Comparison of ENCODE assay signal across 8 cellular contexts in the genomic region with DNA sequence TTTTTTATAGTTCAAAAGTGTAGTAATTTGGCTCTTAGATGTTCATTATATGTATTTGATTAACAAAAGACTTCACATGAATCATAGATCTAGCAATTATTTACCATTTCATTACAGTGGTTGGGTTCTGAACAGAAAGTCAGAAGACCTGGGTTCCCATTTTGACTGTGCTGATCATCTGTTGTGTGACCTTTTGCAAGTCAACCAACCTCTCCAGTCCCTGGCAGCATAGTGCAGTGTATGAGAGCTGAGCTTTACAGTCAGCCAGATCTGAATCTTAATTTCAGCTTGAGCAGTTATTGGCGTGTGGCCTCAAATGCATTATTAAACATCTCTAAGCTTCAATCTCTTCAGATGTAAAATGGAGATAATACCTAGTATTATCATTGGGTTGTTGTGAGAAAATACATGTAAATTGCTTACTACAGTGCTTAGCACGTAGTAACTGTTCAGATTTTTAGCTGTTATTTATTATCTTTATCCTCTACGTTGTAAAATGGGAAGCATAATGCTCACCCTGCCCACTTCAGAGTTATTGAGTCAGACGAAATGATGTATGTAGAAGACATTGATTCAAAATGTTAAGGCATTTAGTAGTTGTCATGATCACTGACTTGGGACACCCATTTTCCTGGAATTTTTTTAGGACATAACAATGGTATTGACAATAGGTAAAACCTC.
A peak's percentile ranks its signal among the peaks of the same experiment; 100 is the strongest.
DNase-seq lines count a peak whose midpoint lies in the region; ATAC-seq and TF ChIP-seq lines count a peak whose summit lies in the region.

No MANE protein-coding gene starts in this region.

- H3K4me2 ChIP-seq in mesendoderm (ENCODE audit: low read length), result no peak overlapping the region

- peak overlapping the region; percentile 66 for H3K4ac ChIP-seq in mesendoderm (ENCODE audit: low read depth, low read length)

- H2BK15ac ChIP-seq in mesendoderm (replicated peaks; ENCODE audit: low read depth), result peak overlapping the region; percentile 42

- no peak overlapping the region for H3K18ac ChIP-seq in mesendoderm (ENCODE audit: low read length)

- no peak overlapping the region for H3K4me3 ChIP-seq in mesendoderm (ENCODE audit: low read length)

- no peak overlapping the region for H3K9ac ChIP-seq in mesendoderm (ENCODE audit: low read length)

- no peak overlapping the region for H2AK5ac ChIP-seq in mesendoderm (ENCODE audit: low read length)

- no peak overlapping the region for H3K56ac ChIP-seq in mesendoderm (ENCODE audit: low read length)

- no peak overlapping the region for H3K23ac ChIP-seq in mesendoderm (ENCODE audit: low read length)

- DNase-seq in activated naive CD4-positive, alpha-beta T cell treated with Interleukin-2 at 50 U/mL for 16 hours, result peak; percentile 60
- no peak for DNase-seq in activated naive CD4-positive, alpha-beta T cell (lab: John Stamatoyannopoulos, UW)
- DNase-seq in activated CD4-positive, alpha-beta T cell treated with anti-CD3 and anti-CD28 coated beads, Interleukin-2, amount 50 U/mL, for 1 hour, result peak; percentile 28
- DNase-seq in mesendoderm, result no peak
- DNase-seq in NCI-H2081 treated with DMSO at 0.1 percent for 48 hours (lab: John Stamatoyannopoulos, UW), result no peak
- no peak for DNase-seq in omental fat pad (ENCODE audit: low spot score)
- no peak for DNase-seq in NCI-H187 treated with DMSO at 0.1 percent for 48 hours (lab: John Stamatoyannopoulos, UW)

- H4K8ac ChIP-seq in mesendoderm (ENCODE audit: low read depth, low read length), result no peak overlapping the region

- H3K27me3 ChIP-seq in mesendoderm (ENCODE audit: insufficient read depth, low read length, poor library complexity), result no peaks in the 10 kb centered on the region

- H3K27ac ChIP-seq in mesendoderm (ENCODE audit: low read depth, low read length), result no peak overlapping the region

- no peaks in the 10 kb centered on the region for H3K79me2 ChIP-seq in mesendoderm (ENCODE audit: control insufficient read depth, insufficient read depth, low read length)

- no peak for TF ChIP-seq CTCF in omental fat pad (IDR thresholded peaks at IDR 0.05)

- no CpG with 5 or more reads among the region's 4 CpGs for WGBS in mesendoderm (ENCODE audit: extremely low coverage, insufficient coverage, low lambda C conversion rate)

- no peak overlapping the region for H2BK5ac ChIP-seq in mesendoderm (ENCODE audit: low read length)

- no peak overlapping the region for H2BK120ac ChIP-seq in mesendoderm (ENCODE audit: low read depth, low read length)

- H3K36me3 ChIP-seq in mesendoderm (ENCODE audit: control insufficient read depth, insufficient read depth, low read length), result no peaks in the 10 kb centered on the region

- no peak overlapping the region for H4K5ac ChIP-seq in mesendoderm (ENCODE audit: low read length)

- H3K4me1 ChIP-seq in mesendoderm (ENCODE audit: control insufficient read depth, low read depth, low read length), result peaks cover 7% of the 10 kb centered on the region

- no peaks in the 10 kb centered on the region for H3K79me1 ChIP-seq in mesendoderm (ENCODE audit: low read length)

- ATAC-seq in HG03108 (IDR thresholded peaks at IDR 0.05; ENCODE audit: unreplicated experiment) (peak; percentile 34), omental fat pad (ENCODE audit: low FRiP score) (no peak)

Comparison
In these comparisons a context has a peak if more than half of its experiments do, and no peak if none do; other contexts are left out.
1. DNase-seq: peak in activated naive CD4-positive, alpha-beta T cell treated with Interleukin-2 at 50 U/mL for 16 hours (single experiment) and activated CD4-positive, alpha-beta T cell treated with anti-CD3 and anti-CD28 coated beads, Interleukin-2, amount 50 U/mL, for 1 hour (single experiment); none in activated naive CD4-positive, alpha-beta T cell (0 of 4), mesendoderm (single experiment), NCI-H2081 treated with DMSO at 0.1 percent for 48 hours (single experiment), omental fat pad (single experiment) and NCI-H187 treated with DMSO at 0.1 percent for 48 hours (single experiment).